Comparison of ENCODE assay signal across 27 cellular contexts in the genomic region with DNA sequence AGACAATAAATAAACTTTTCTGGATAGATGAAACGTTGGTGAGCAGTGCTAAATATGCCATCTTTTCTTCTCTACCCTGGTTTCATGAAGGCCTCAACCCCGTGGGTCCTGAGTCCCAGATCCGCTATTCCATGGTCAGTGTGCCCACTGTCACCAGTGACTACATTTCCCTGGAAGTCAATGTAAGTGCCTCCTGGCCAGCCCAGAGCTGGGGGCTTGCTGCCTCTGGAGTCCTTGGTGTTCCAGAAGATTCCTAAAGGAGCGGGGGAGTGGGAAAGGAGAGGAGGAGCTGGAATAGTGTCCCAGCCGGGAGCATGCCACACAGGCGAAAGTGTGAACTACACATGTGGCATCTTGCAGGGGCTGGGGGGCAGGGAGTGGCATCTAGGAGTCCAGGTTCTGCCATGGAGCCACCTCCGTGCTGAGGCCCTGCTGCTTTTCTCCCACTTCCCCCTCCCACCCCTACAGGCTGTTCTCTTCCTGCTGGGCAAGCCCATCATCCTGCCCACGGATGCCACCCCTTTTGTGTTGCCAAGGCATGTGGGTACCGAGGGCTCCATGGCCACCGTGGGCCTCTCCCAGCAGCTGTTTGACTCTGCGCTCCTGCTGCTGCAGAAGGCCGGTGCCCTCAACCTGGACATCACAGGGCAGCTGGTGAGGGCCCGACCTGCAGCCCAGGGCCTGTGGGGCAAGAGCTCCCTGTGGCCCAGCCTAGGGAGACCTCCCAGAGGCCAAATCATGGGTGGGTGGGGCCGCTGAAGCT. TPM values are rescaled to one million over a fixed set of nuclear protein-coding genes. Genes with fewer than 3 reads are reported as not detected.
DNase-seq lines count a peak whose midpoint lies in the region; ATAC-seq, FAIRE-seq and TF ChIP-seq lines count a peak whose summit lies in the region.
"Had no signal": no experiment of that assay in that cellular context is flagged by ENCODE, and none has a peak within 500 bp of the region (broad histone marks: within the 10 kb centered on the region; RNA-seq: fewer than 3 reads in every experiment).

No MANE protein-coding gene starts in this region.

- no peak overlapping the region for H3K4me3 Mint-ChIP-seq in chondrocyte (ENCODE audit: unreplicated experiment)
- H3K4me3 Mint-ChIP-seq in stimulated activated effector memory CD8-positive, alpha-beta T cell treated with anti-CD3 and anti-CD28 coated beads, Interleukin-12 subunit alpha, Interleukin-12 subunit beta, amount 100 ng/mL, for 72 hours, result no peak overlapping the region
- H3K4me3 Mint-ChIP-seq: CD14-positive monocyte; CD4-positive, alpha-beta T cell; CD8-positive, alpha-beta memory T cell had no signal

- no peak overlapping the region for H2BK12ac ChIP-seq in neuronal stem cell (ENCODE audit: low read length)

- H3K4me1 Mint-ChIP-seq in chondrocyte (ENCODE audit: low read depth), result no peaks in the 10 kb centered on the region
- H3K4me1 Mint-ChIP-seq in stimulated activated effector memory CD8-positive, alpha-beta T cell treated with anti-CD3 and anti-CD28 coated beads, Interleukin-12 subunit alpha, Interleukin-12 subunit beta, amount 100 ng/mL, for 72 hours, result peaks cover 8% of the 10 kb centered on the region
- H3K4me1 Mint-ChIP-seq: CD14-positive monocyte had no signal

- H3K27ac Mint-ChIP-seq in chondrocyte (ENCODE audit: unreplicated experiment), result no peak overlapping the region
- peak overlapping the region; percentile 67 for H3K27ac Mint-ChIP-seq in stimulated activated effector memory CD8-positive, alpha-beta T cell treated with anti-CD3 and anti-CD28 coated beads, Interleukin-12 subunit alpha, Interleukin-12 subunit beta, amount 100 ng/mL, for 72 hours
- peak overlapping the region in 1 of 2 donors; percentile 60 for H3K27ac Mint-ChIP-seq in activated naive CD4-positive, alpha-beta T cell treated with anti-CD3 and anti-CD28 coated beads, Interleukin-2, amount 50 U/mL, for 72 hours
- H3K27ac Mint-ChIP-seq: CD14-positive monocyte; CD4-positive, alpha-beta T cell had no signal

- CTCF ChIA-PET in HepG2 (lab: Yijun Ruan, JAX; ENCODE audit: low intra/inter-chr PET ratio, low total read pairs), result no interaction called here

- no peak for TF ChIP-seq EP300 in HepG2 (IDR thresholded peaks at IDR 0.05; ENCODE audit: low read depth in 2 of 2, low read length in 2 of 2)
- no peak for TF ChIP-seq EP300 in HepG2 (CRISPR knock-in tag; IDR thresholded peaks at IDR 0.05; ENCODE audit: borderline replicate concordance)

- H4K20me1 ChIP-seq in HepG2 (ENCODE audit: insufficient read depth, low read length), result peaks cover 34% of the 10 kb centered on the region; the same call in 1 of the 2 replicates
- H4K20me1 ChIP-seq: BLaER1 treated with 17β-estradiol and CSF1 and Interleukin-3, amounts not matched to agents 10 nM and 100 nM had no signal

- no TSS peak for BruUV-seq in HepG2 (replicated peaks; lab: Mats Ljungman, UMichigan)

- peak overlapping the region; percentile 77 for H3K18ac ChIP-seq in neuronal stem cell (ENCODE audit: low read length)

- H2AFZ ChIP-seq in HepG2 (ENCODE audit: low read length) (no peak overlapping the region), neuronal stem cell (ENCODE audit: low read length) (no peak overlapping the region)

- H3K27ac ChIP-seq in HepG2 (ENCODE audit: extremely low read length, insufficient read depth, low read length) (no peak overlapping the region), right lobe of liver (no peak overlapping the region), neuronal stem cell (replicated peaks; ENCODE audit: low read length) (no peak overlapping the region), vagina (no peak overlapping the region)
- H3K27ac ChIP-seq: A549; BLaER1 treated with 17β-estradiol and CSF1 and Interleukin-3, amounts not matched to agents 10 nM and 100 nM had no signal

- ATAC-seq in HepG2, result no peak
- no peak for ATAC-seq in right lobe of liver
- ATAC-seq in stimulated activated effector memory CD8-positive, alpha-beta T cell treated with anti-CD3 and anti-CD28 coated beads, Interleukin-12 subunit alpha, Interleukin-12 subunit beta, amount 100 ng/mL, for 72 hours, result no peak
- no peak for ATAC-seq in HG02588 (IDR thresholded peaks at IDR 0.05; ENCODE audit: unreplicated experiment)
- ATAC-seq in activated naive CD4-positive, alpha-beta T cell treated with anti-CD3 and anti-CD28 coated beads, Interleukin-2, amount 50 U/mL, for 72 hours, result no peak
- ATAC-seq: A549, GM12878 had no signal

- peak overlapping the region; percentile 44 for H3K23ac ChIP-seq in neuronal stem cell (ENCODE audit: low read depth, low read length, poor library complexity)

- peaks cover 62% of the 10 kb centered on the region for H3K27me3 Mint-ChIP-seq in chondrocyte (ENCODE audit: low read depth)
- H3K27me3 Mint-ChIP-seq: CD4-positive, alpha-beta T cell; CD8-positive, alpha-beta memory T cell had no signal

- peaks cover 2% of the 10 kb centered on the region for H3K79me1 ChIP-seq in neuronal stem cell (ENCODE audit: low read depth, low read length)

- peak overlapping the region; percentile 90 for H2AK5ac ChIP-seq in neuronal stem cell (ENCODE audit: low read depth, low read length)

- no peaks in the 10 kb centered on the region for H3K36me3 Mint-ChIP-seq in chondrocyte (ENCODE audit: low read depth)
- no peaks in the 10 kb centered on the region for H3K36me3 Mint-ChIP-seq in stimulated activated effector memory CD8-positive, alpha-beta T cell treated with anti-CD3 and anti-CD28 coated beads, Interleukin-12 subunit alpha, Interleukin-12 subunit beta, amount 100 ng/mL, for 72 hours
- H3K36me3 Mint-ChIP-seq in activated naive CD4-positive, alpha-beta T cell treated with anti-CD3 and anti-CD28 coated beads, Interleukin-2, amount 50 U/mL, for 72 hours, result no peaks in the 10 kb centered on the region
- H3K36me3 Mint-ChIP-seq: CD14-positive monocyte; CD8-positive, alpha-beta memory T cell had no signal

- TF ChIP-seq CTCF in HepG2 (CRISPR knock-in tag; IDR thresholded peaks at IDR 0.05), result no peak
- no peak for TF ChIP-seq CTCF in right lobe of liver (IDR thresholded peaks at IDR 0.05)
- no peak for TF ChIP-seq CTCF in chondrocyte (IDR thresholded peaks at IDR 0.05)
- TF ChIP-seq CTCF in vagina (IDR thresholded peaks at IDR 0.05), result no peak

- H3K14ac ChIP-seq in neuronal stem cell (ENCODE audit: low read length), result no peak overlapping the region

- H3K9me3 ChIP-seq in HepG2 (ENCODE audit: low read length), result no peaks in the 10 kb centered on the region
- no peaks in the 10 kb centered on the region for H3K9me3 ChIP-seq in right lobe of liver
- H3K9me3 ChIP-seq in neuronal stem cell (replicated peaks in 1 of 2; ENCODE audit: control insufficient read depth in 2 of 2, insufficient read depth in 1 of 2, low read depth in 1 of 2, low read length in 2 of 2), result no peaks in the 10 kb centered on the region
- H3K9me3 ChIP-seq in vagina, result no peaks in the 10 kb centered on the region
- H3K9me3 ChIP-seq: A549; BE2C; BLaER1 treated with 17β-estradiol and CSF1 and Interleukin-3, amounts not matched to agents 10 nM and 100 nM; HAP-1 had no signal

- H3K27me3 ChIP-seq in HepG2 (ENCODE audit: control insufficient read depth in 1 of 2, insufficient read depth in 2 of 2, low read length in 2 of 2), result no peaks in the 10 kb centered on the region
- H3K27me3 ChIP-seq in right lobe of liver, result no peaks in the 10 kb centered on the region
- H3K27me3 ChIP-seq in neuronal stem cell (ENCODE audit: control insufficient read depth in 3 of 3, insufficient read depth in 3 of 3, low read depth in 1 of 3, low read length in 3 of 3), result peaks cover 0 to 34% (median 0%) of the 10 kb centered on the region in 3 experiments
- H3K27me3 ChIP-seq in vagina, result no peaks in the 10 kb centered on the region
- H3K27me3 ChIP-seq: BE2C; BLaER1 treated with 17β-estradiol and CSF1 and Interleukin-3, amounts not matched to agents 10 nM and 100 nM had no signal

- no peak overlapping the region for H3K9ac ChIP-seq in HepG2 (ENCODE audit: insufficient read depth, low read depth, low read length)
- no peak overlapping the region for H3K9ac ChIP-seq in neuronal stem cell (ENCODE audit: low read depth, low read length, poor library complexity)
- H3K9ac ChIP-seq: BLaER1 treated with 17β-estradiol and CSF1 and Interleukin-3, amounts not matched to agents 10 nM and 100 nM had no signal

- H3K4me2 ChIP-seq in HepG2 (ENCODE audit: low read depth, low read length) (no peak overlapping the region), neuronal stem cell (ENCODE audit: insufficient read depth, low read length, poor library complexity, severe bottlenecking) (no peak overlapping the region)
- H3K4me2 ChIP-seq: A549; BLaER1 treated with 17β-estradiol and CSF1 and Interleukin-3, amounts not matched to agents 10 nM and 100 nM had no signal

- 88% methylated on average over 13 of the region's 14 CpGs for WGBS in HepG2 (ENCODE audit: low lambda C conversion rate)
- 67% methylated on average over 8 of the region's 14 CpGs for WGBS in right lobe of liver (ENCODE audit: insufficient coverage, low coverage, low lambda C conversion rate, missing lambda C conversion rate)
- no CpG with 5 or more reads among the region's 14 CpGs for WGBS in neuronal stem cell (ENCODE audit: extremely low coverage in 2 of 2, insufficient read length in 2 of 2, insufficient replicate concordance in 1 of 2), 2 donors

- TF ChIP-seq POLR2A in HepG2 (IDR thresholded peaks at IDR 0.05; ENCODE audit: insufficient read depth in 1 of 2, low read depth in 2 of 2, low read length in 2 of 2) (no peak; a peak in 1 of 4 replicates), right lobe of liver (IDR thresholded peaks at IDR 0.05) (no peak), vagina (IDR thresholded peaks at IDR 0.05) (no peak)

- H3K4me3 ChIP-seq in HepG2 (replicated peaks in 1 of 3; ENCODE audit: insufficient read depth in 1 of 3, low read depth in 2 of 3, low read length in 3 of 3) (no peak overlapping the region), right lobe of liver (no peak overlapping the region), neuronal stem cell (ENCODE audit: low read length in 2 of 2) (no peak overlapping the region), vagina (no peak overlapping the region)
- H3K4me3 ChIP-seq: A549; BLaER1 treated with 17β-estradiol and CSF1 and Interleukin-3, amounts not matched to agents 10 nM and 100 nM; GM12878; HAP-1 had no signal

- no peaks in the 10 kb centered on the region for H3K4me1 ChIP-seq in HepG2 (ENCODE audit: insufficient read depth, low read length)
- no peaks in the 10 kb centered on the region for H3K4me1 ChIP-seq in right lobe of liver
- peaks cover 0 to 2% of the 10 kb centered on the region in 2 donors for H3K4me1 ChIP-seq in neuronal stem cell (ENCODE audit: control insufficient read depth in 2 of 2, insufficient read depth in 1 of 2, low read depth in 1 of 2, low read length in 2 of 2)
- H3K4me1 ChIP-seq in vagina, result no peaks in the 10 kb centered on the region
- H3K4me1 ChIP-seq: A549, BE2C, HAP-1 had no signal

- peak overlapping the region; percentile 17 for H3K4ac ChIP-seq in neuronal stem cell (ENCODE audit: low read length)

- DNase-seq in HepG2 (ENCODE audit: low spot score) (no peak), right lobe of liver (no peak), chondrocyte (ENCODE audit: low spot score) (peak; percentile 83), neuronal stem cell (ENCODE audit: low spot score) (no peak), vagina (ENCODE audit: extremely low spot score in 2 of 2) (no peak)
- DNase-seq in stimulated activated effector memory CD8-positive, alpha-beta T cell treated with anti-CD3 and anti-CD28 coated beads, Interleukin-12 subunit alpha, Interleukin-12 subunit beta, amount 100 ng/mL, for 72 hours (ENCODE audit: low spot score in 2 of 2), result no peak
- no peak for DNase-seq in activated naive CD4-positive, alpha-beta T cell treated with anti-CD3 and anti-CD28 coated beads, Interleukin-2, amount 50 U/mL, for 72 hours (ENCODE audit: low spot score in 2 of 2)
- DNase-seq: 8988T; ACHN; AML-193; BE2C; CD4-positive, alpha-beta T cell; CD8-positive, alpha-beta memory T cell; DMS 273 treated with DMSO at 0.1 percent for 48 hours; DMS79; EL; GDM1; GOT3 had no signal

- no peak overlapping the region for H2BK15ac ChIP-seq in neuronal stem cell (ENCODE audit: low read length)

- TF ChIP-seq RAD21 in HepG2 (CRISPR knock-in tag; IDR thresholded peaks at IDR 0.05), result no peak

- peak overlapping the region; percentile 17 for H2BK5ac ChIP-seq in neuronal stem cell (ENCODE audit: low read length)

- intact Hi-C loops in HepG2 (cut with micrococcal nuclease; ENCODE audit: unreplicated experiment), result no loop called here
- intact Hi-C loops in right lobe of liver (cut with DNase I), result no loop called here
- intact Hi-C loops in vagina (cut with DNase I), result no loop called here

- H3K36me3 ChIP-seq in HepG2 (replicated peaks in 1 of 2; ENCODE audit: control insufficient read depth in 1 of 2, insufficient read depth in 2 of 2, low read length in 2 of 2) (peaks cover 58 to 95% of the 10 kb centered on the region in 2 experiments), right lobe of liver (no peaks in the 10 kb centered on the region), neuronal stem cell (replicated peaks in 1 of 2; ENCODE audit: control insufficient read depth in 2 of 2, insufficient read depth in 2 of 2, low read length in 2 of 2) (no peaks in the 10 kb centered on the region), vagina (no peaks in the 10 kb centered on the region)
- H3K36me3 ChIP-seq: BE2C; BLaER1 treated with 17β-estradiol and CSF1 and Interleukin-3, amounts not matched to agents 10 nM and 100 nM; HAP-1 had no signal

- no peaks in the 10 kb centered on the region for H3K9me3 Mint-ChIP-seq in chondrocyte (ENCODE audit: low read depth)
- H3K9me3 Mint-ChIP-seq in stimulated activated effector memory CD8-positive, alpha-beta T cell treated with anti-CD3 and anti-CD28 coated beads, Interleukin-12 subunit alpha, Interleukin-12 subunit beta, amount 100 ng/mL, for 72 hours, result no peaks in the 10 kb centered on the region
- H3K9me3 Mint-ChIP-seq in activated naive CD4-positive, alpha-beta T cell treated with anti-CD3 and anti-CD28 coated beads, Interleukin-2, amount 50 U/mL, for 72 hours, result no peaks in the 10 kb centered on the region
- H3K9me3 Mint-ChIP-seq: CD4-positive, alpha-beta T cell; CD8-positive, alpha-beta memory T cell had no signal

- H4K8ac ChIP-seq in neuronal stem cell (ENCODE audit: low read depth, low read length), result no peak overlapping the region

- FAIRE-seq in HepG2 (lab: Jason Lieb, UNC), result no peak
- FAIRE-seq: A549, D721Med, GM12878, GM19239, H54 had no signal

- H4K91ac ChIP-seq in neuronal stem cell (ENCODE audit: low read depth, low read length, poor library complexity), result no peak overlapping the region

- in situ Hi-C loops in HepG2 (cut with HindIII; ENCODE audit: extremely low pct_ligation_motif_present, low pct_unique_long_range_greater_than_20kb), result no loop called here

- H2BK120ac ChIP-seq in neuronal stem cell (ENCODE audit: low read depth, low read length), result no peak overlapping the region

- no peaks in the 10 kb centered on the region for H3K79me2 ChIP-seq in HepG2 (ENCODE audit: insufficient read depth, low read length)

- POLR2A ChIA-PET in HepG2 (lab: Yijun Ruan, JAX), result interaction anchor here (1.5 to 2.8 kb wide), 2 partner anchors 10 to 12 kb away, joined by 3 to 9 read pairs; no protein-coding TSS in a partner anchor

RNA-seq across cellular contexts. Expression of gene BPIFB2, which starts 10.8 kb away (rescaled TPM):
- total RNA-seq in HepG2 (2016; rRNA removed; fragmentation: Illumina TruSeq; extraction: Trizol), result 27.4 and 54.5 TPM in 2 replicates
- total RNA-seq in HepG2 (2016; cell fraction: cytosol; rRNA removed; fragmentation: Illumina TruSeq; extraction: Trizol; ENCODE audit: low read depth), result 7.1 and 9.6 TPM in 2 replicates
- total RNA-seq in HepG2 (2016; cell fraction: insoluble cytoplasmic fraction; rRNA removed; fragmentation: Illumina TruSeq; extraction: Trizol), result 23.9 and 58.5 TPM in 2 replicates
- total RNA-seq in HepG2 (2016; cell fraction: membrane; rRNA removed; fragmentation: Illumina TruSeq; extraction: Trizol), result 14.4 and 19.0 TPM in 2 replicates
- total RNA-seq in HepG2 (2016; cell fraction: nucleus; rRNA removed; fragmentation: Illumina TruSeq; extraction: Trizol), result 67.6 and 73.6 TPM in 2 replicates
- 902 and 1,439 TPM in 2 replicates for polyA plus RNA-seq in HepG2 (2011; rRNA removed)
- 445 and 477 TPM in 2 replicates for polyA plus RNA-seq in HepG2 (2011; cell fraction: cytosol; rRNA removed)
- polyA plus RNA-seq in HepG2 (2011; cell fraction: nucleus; rRNA removed), result 3,378 and 3,757 TPM in 2 replicates
- 748 and 877 TPM in 2 replicates for polyA plus RNA-seq in HepG2 (2012)
- 16.7 and 20.1 TPM in 2 replicates for polyA plus RNA-seq in HepG2 (2016; cell fraction: cytosol; fragmentation: Illumina TruSeq; extraction: Trizol; ENCODE audit: low read depth)
- 40.9 and 50.4 TPM in 2 replicates for polyA plus RNA-seq in HepG2 (2016; cell fraction: insoluble cytoplasmic fraction; fragmentation: Illumina TruSeq; extraction: Trizol; ENCODE audit: low read depth)
- 25.2 and 26.1 TPM in 2 replicates for polyA plus RNA-seq in HepG2 (2016; cell fraction: membrane; fragmentation: Illumina TruSeq; extraction: Trizol; ENCODE audit: low read depth)
- 205 and 206 TPM in 2 replicates for polyA plus RNA-seq in HepG2 (2016; cell fraction: nucleus; fragmentation: Illumina TruSeq; extraction: Trizol; ENCODE audit: insufficient read depth, low read depth)
- 0.19 and 1,018 TPM in 2 replicates for polyA minus RNA-seq in HepG2 (2011; rRNA and poly(A)+ RNA removed; ENCODE audit: low replicate concordance)
- 235 and 377 TPM in 2 replicates for polyA minus RNA-seq in HepG2 (2011; cell fraction: cytosol; rRNA and poly(A)+ RNA removed)
- 642 and 673 TPM in 2 replicates for polyA minus RNA-seq in HepG2 (2011; cell fraction: nucleus; rRNA and poly(A)+ RNA removed)
- under 1 TPM in 1 of 6 experiments, not detected in 5; 0.12 TPM for total RNA-seq in right lobe of liver
- total RNA-seq in chondrocyte, result not detected in 3 replicates
- not detected for polyA plus RNA-seq in neuronal stem cell (2013, experiment 1 of 2)
- polyA plus RNA-seq in neuronal stem cell (2013, experiment 2 of 2), result 0.03 TPM
- not detected for total RNA-seq in vagina
- not detected for total RNA-seq in activated naive CD4-positive, alpha-beta T cell treated with anti-CD3 and anti-CD28 coated beads, Interleukin-2, amount 50 U/mL, for 72 hours
- total RNA-seq: CD4-positive, alpha-beta T cell; CD8-positive, alpha-beta memory T cell; GM12878 had no signal
- polyA plus RNA-seq: A549; CD14-positive monocyte; CD8-positive, alpha-beta memory T cell; GM12878 had no signal

RNA-seq across cellular contexts. Expression of gene BPIFB6, which starts 13.1 kb away (rescaled TPM):
- 0.13 TPM in 1 of 2 replicates, not detected in the other for total RNA-seq in HepG2 (2016; rRNA removed; fragmentation: Illumina TruSeq; extraction: Trizol)
- total RNA-seq in HepG2 (2016; cell fraction: cytosol; rRNA removed; fragmentation: Illumina TruSeq; extraction: Trizol; ENCODE audit: low read depth), result not detected in 2 replicates
- not detected in 2 replicates for total RNA-seq in HepG2 (2016; cell fraction: insoluble cytoplasmic fraction; rRNA removed; fragmentation: Illumina TruSeq; extraction: Trizol)
- not detected in 2 replicates for total RNA-seq in HepG2 (2016; cell fraction: membrane; rRNA removed; fragmentation: Illumina TruSeq; extraction: Trizol)
- 0.28 TPM in 1 of 2 replicates, not detected in the other for total RNA-seq in HepG2 (2016; cell fraction: nucleus; rRNA removed; fragmentation: Illumina TruSeq; extraction: Trizol)
- 1.7 and 3.1 TPM in 2 replicates for polyA plus RNA-seq in HepG2 (2011; rRNA removed)
- 0.36 and 0.92 TPM in 2 replicates for polyA plus RNA-seq in HepG2 (2011; cell fraction: cytosol; rRNA removed)
- polyA plus RNA-seq in HepG2 (2011; cell fraction: nucleus; rRNA removed), result 16.0 and 30.7 TPM in 2 replicates
- 1.9 and 4.7 TPM in 2 replicates for polyA plus RNA-seq in HepG2 (2012)
- polyA plus RNA-seq in HepG2 (2016; cell fraction: cytosol; fragmentation: Illumina TruSeq; extraction: Trizol; ENCODE audit: low read depth), result not detected in 2 replicates
- polyA plus RNA-seq in HepG2 (2016; cell fraction: insoluble cytoplasmic fraction; fragmentation: Illumina TruSeq; extraction: Trizol; ENCODE audit: low read depth), result not detected in 2 replicates
- not detected in 2 replicates for polyA plus RNA-seq in HepG2 (2016; cell fraction: membrane; fragmentation: Illumina TruSeq; extraction: Trizol; ENCODE audit: low read depth)
- 0.32 TPM in 1 of 2 replicates, not detected in the other for polyA plus RNA-seq in HepG2 (2016; cell fraction: nucleus; fragmentation: Illumina TruSeq; extraction: Trizol; ENCODE audit: insufficient read depth, low read depth)
- polyA minus RNA-seq in HepG2 (2011; rRNA and poly(A)+ RNA removed; ENCODE audit: low replicate concordance), result 2.3 TPM in 1 of 2 replicates, not detected in the other
- not detected in 2 replicates for polyA minus RNA-seq in HepG2 (2011; cell fraction: cytosol; rRNA and poly(A)+ RNA removed)
- polyA minus RNA-seq in HepG2 (2011; cell fraction: nucleus; rRNA and poly(A)+ RNA removed), result 2.2 and 2.5 TPM in 2 replicates
- not detected for total RNA-seq in right lobe of liver
- not detected in 3 replicates for total RNA-seq in chondrocyte
- not detected for polyA plus RNA-seq in neuronal stem cell (2013, experiment 1 of 2)
- not detected for polyA plus RNA-seq in neuronal stem cell (2013, experiment 2 of 2)
- total RNA-seq in vagina, result not detected
- not detected for total RNA-seq in activated naive CD4-positive, alpha-beta T cell treated with anti-CD3 and anti-CD28 coated beads, Interleukin-2, amount 50 U/mL, for 72 hours
- total RNA-seq: CD4-positive, alpha-beta T cell; CD8-positive, alpha-beta memory T cell; GM12878 had no signal
- polyA plus RNA-seq: A549; CD14-positive monocyte; CD8-positive, alpha-beta memory T cell; GM12878 had no signal

RNA-seq across cellular contexts. Expression of gene SUN5, which starts 14.1 kb away (rescaled TPM):
- total RNA-seq in HepG2 (2016; rRNA removed; fragmentation: Illumina TruSeq; extraction: Trizol) (not detected in 2 replicates), right lobe of liver (not detected), chondrocyte (not detected in 3 replicates), vagina (not detected)
- total RNA-seq in HepG2 (2016; cell fraction: cytosol; rRNA removed; fragmentation: Illumina TruSeq; extraction: Trizol; ENCODE audit: low read depth), result not detected in 2 replicates
- total RNA-seq in HepG2 (2016; cell fraction: insoluble cytoplasmic fraction; rRNA removed; fragmentation: Illumina TruSeq; extraction: Trizol), result not detected in 2 replicates
- not detected in 2 replicates for total RNA-seq in HepG2 (2016; cell fraction: membrane; rRNA removed; fragmentation: Illumina TruSeq; extraction: Trizol)
- total RNA-seq in HepG2 (2016; cell fraction: nucleus; rRNA removed; fragmentation: Illumina TruSeq; extraction: Trizol), result not detected in 2 replicates
- not detected in 2 replicates for polyA plus RNA-seq in HepG2 (2011; rRNA removed)
- not detected in 2 replicates for polyA plus RNA-seq in HepG2 (2011; cell fraction: cytosol; rRNA removed)
- polyA plus RNA-seq in HepG2 (2011; cell fraction: nucleus; rRNA removed), result not detected in 2 replicates
- not detected in 2 replicates for polyA plus RNA-seq in HepG2 (2012)
- polyA plus RNA-seq in HepG2 (2016; cell fraction: cytosol; fragmentation: Illumina TruSeq; extraction: Trizol; ENCODE audit: low read depth), result not detected in 2 replicates
- polyA plus RNA-seq in HepG2 (2016; cell fraction: insoluble cytoplasmic fraction; fragmentation: Illumina TruSeq; extraction: Trizol; ENCODE audit: low read depth), result not detected in 2 replicates
- not detected in 2 replicates for polyA plus RNA-seq in HepG2 (2016; cell fraction: membrane; fragmentation: Illumina TruSeq; extraction: Trizol; ENCODE audit: low read depth)
- polyA plus RNA-seq in HepG2 (2016; cell fraction: nucleus; fragmentation: Illumina TruSeq; extraction: Trizol; ENCODE audit: insufficient read depth, low read depth), result not detected in 2 replicates
- not detected in 2 replicates for polyA minus RNA-seq in HepG2 (2011; rRNA and poly(A)+ RNA removed; ENCODE audit: low replicate concordance)
- not detected in 2 replicates for polyA minus RNA-seq in HepG2 (2011; cell fraction: cytosol; rRNA and poly(A)+ RNA removed)
- polyA minus RNA-seq in HepG2 (2011; cell fraction: nucleus; rRNA and poly(A)+ RNA removed), result not detected in 2 replicates
- not detected for polyA plus RNA-seq in neuronal stem cell (2013, experiment 1 of 2)
- polyA plus RNA-seq in neuronal stem cell (2013, experiment 2 of 2), result not detected
- not detected for total RNA-seq in activated naive CD4-positive, alpha-beta T cell treated with anti-CD3 and anti-CD28 coated beads, Interleukin-2, amount 50 U/mL, for 72 hours
- total RNA-seq: CD4-positive, alpha-beta T cell; CD8-positive, alpha-beta memory T cell; GM12878 had no signal
- polyA plus RNA-seq: A549; CD14-positive monocyte; CD8-positive, alpha-beta memory T cell; GM12878 had no signal

RNA-seq across cellular contexts. Expression of gene BPIFB3, which starts 35.4 kb away (rescaled TPM):
- total RNA-seq in HepG2 (2016; rRNA removed; fragmentation: Illumina TruSeq; extraction: Trizol) (not detected in 2 replicates), right lobe of liver (not detected), chondrocyte (not detected in 3 replicates), vagina (not detected)
- not detected in 2 replicates for total RNA-seq in HepG2 (2016; cell fraction: cytosol; rRNA removed; fragmentation: Illumina TruSeq; extraction: Trizol; ENCODE audit: low read depth)
- total RNA-seq in HepG2 (2016; cell fraction: insoluble cytoplasmic fraction; rRNA removed; fragmentation: Illumina TruSeq; extraction: Trizol), result not detected in 2 replicates
- total RNA-seq in HepG2 (2016; cell fraction: membrane; rRNA removed; fragmentation: Illumina TruSeq; extraction: Trizol), result not detected in 2 replicates
- not detected in 2 replicates for total RNA-seq in HepG2 (2016; cell fraction: nucleus; rRNA removed; fragmentation: Illumina TruSeq; extraction: Trizol)
- polyA plus RNA-seq in HepG2 (2011; rRNA removed), result 0.09 TPM in 1 of 2 replicates, not detected in the other
- polyA plus RNA-seq in HepG2 (2011; cell fraction: cytosol; rRNA removed), result not detected in 2 replicates
- 0.21 TPM in 1 of 2 replicates, not detected in the other for polyA plus RNA-seq in HepG2 (2011; cell fraction: nucleus; rRNA removed)
- polyA plus RNA-seq in HepG2 (2012), result not detected in 2 replicates
- polyA plus RNA-seq in HepG2 (2016; cell fraction: cytosol; fragmentation: Illumina TruSeq; extraction: Trizol; ENCODE audit: low read depth), result not detected in 2 replicates
- polyA plus RNA-seq in HepG2 (2016; cell fraction: insoluble cytoplasmic fraction; fragmentation: Illumina TruSeq; extraction: Trizol; ENCODE audit: low read depth), result not detected in 2 replicates
- polyA plus RNA-seq in HepG2 (2016; cell fraction: membrane; fragmentation: Illumina TruSeq; extraction: Trizol; ENCODE audit: low read depth), result not detected in 2 replicates
- not detected in 2 replicates for polyA plus RNA-seq in HepG2 (2016; cell fraction: nucleus; fragmentation: Illumina TruSeq; extraction: Trizol; ENCODE audit: insufficient read depth, low read depth)
- polyA minus RNA-seq in HepG2 (2011; rRNA and poly(A)+ RNA removed; ENCODE audit: low replicate concordance), result not detected in 2 replicates
- polyA minus RNA-seq in HepG2 (2011; cell fraction: cytosol; rRNA and poly(A)+ RNA removed), result not detected in 2 replicates
- not detected in 2 replicates for polyA minus RNA-seq in HepG2 (2011; cell fraction: nucleus; rRNA and poly(A)+ RNA removed)
- polyA plus RNA-seq in neuronal stem cell (2013, experiment 1 of 2), result not detected
- polyA plus RNA-seq in neuronal stem cell (2013, experiment 2 of 2), result not detected
- total RNA-seq in activated naive CD4-positive, alpha-beta T cell treated with anti-CD3 and anti-CD28 coated beads, Interleukin-2, amount 50 U/mL, for 72 hours, result not detected
- total RNA-seq: CD4-positive, alpha-beta T cell; CD8-positive, alpha-beta memory T cell; GM12878 had no signal
- polyA plus RNA-seq: A549; CD14-positive monocyte; CD8-positive, alpha-beta memory T cell; GM12878 had no signal
